Comparison of ENCODE assay signal across 1 cellular context in the genomic region with DNA sequence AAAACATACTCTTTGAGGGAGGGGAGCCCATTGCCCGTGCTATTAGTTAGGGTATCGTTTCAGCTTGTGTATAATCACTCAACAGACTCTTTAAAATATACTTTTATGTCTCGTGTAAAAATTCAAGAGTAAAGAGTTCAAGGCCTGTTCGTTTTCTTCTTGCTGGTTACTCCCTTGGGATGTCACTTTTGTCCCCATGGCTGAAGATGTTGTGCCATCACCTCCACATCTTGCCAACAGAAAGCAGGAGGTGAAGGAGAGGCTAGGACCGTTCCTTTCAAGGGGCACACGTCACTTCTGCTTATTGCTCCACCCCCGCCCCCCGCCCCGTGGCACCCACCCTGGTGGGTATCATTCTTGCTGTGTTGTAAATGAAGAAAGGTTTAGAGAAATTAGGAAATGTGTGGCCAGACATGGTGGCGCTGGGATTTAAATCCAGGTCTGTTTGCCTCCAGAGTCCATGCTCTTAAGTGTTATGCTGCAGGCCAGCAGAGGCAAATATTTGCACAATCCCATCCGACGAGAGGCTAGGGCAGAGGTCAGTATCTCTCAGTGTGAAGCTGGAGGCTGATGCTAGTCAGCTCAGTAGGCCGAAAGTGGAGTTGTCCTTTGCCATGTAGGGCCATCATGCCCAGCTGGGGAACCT.
TF ChIP-seq lines count a peak whose summit lies in the region.

No MANE protein-coding gene starts in this region.

TF ChIP-seq in HepG2, 621 proteins besides CTCF, POLR2A, EP300 and RAD21 (continued from another document and continues in another):
- TF ChIP-seq MED8 (CRISPR knock-in tag; IDR thresholded peaks at IDR 0.05; ENCODE audit: insufficient replicate concordance), result no peak
- TF ChIP-seq, protein P1, sequence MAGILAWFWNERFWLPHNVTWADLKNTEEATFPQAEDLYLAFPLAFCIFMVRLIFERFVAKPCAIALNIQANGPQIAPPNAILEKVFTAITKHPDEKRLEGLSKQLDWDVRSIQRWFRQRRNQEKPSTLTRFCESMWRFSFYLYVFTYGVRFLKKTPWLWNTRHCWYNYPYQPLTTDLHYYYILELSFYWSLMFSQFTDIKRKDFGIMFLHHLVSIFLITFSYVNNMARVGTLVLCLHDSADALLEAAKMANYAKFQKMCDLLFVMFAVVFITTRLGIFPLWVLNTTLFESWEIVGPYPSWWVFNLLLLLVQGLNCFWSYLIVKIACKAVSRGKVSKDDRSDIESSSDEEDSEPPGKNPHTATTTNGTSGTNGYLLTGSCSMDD (CRISPR knock-in tag; IDR thresholded peaks at IDR 0.05), result no peak
- TF ChIP-seq YY1 (IDR thresholded peaks at IDR 0.05; ENCODE audit: insufficient read depth, insufficient replicate concordance, low read depth, low read length), result peak; percentile 29
- TF ChIP-seq, protein P2, sequence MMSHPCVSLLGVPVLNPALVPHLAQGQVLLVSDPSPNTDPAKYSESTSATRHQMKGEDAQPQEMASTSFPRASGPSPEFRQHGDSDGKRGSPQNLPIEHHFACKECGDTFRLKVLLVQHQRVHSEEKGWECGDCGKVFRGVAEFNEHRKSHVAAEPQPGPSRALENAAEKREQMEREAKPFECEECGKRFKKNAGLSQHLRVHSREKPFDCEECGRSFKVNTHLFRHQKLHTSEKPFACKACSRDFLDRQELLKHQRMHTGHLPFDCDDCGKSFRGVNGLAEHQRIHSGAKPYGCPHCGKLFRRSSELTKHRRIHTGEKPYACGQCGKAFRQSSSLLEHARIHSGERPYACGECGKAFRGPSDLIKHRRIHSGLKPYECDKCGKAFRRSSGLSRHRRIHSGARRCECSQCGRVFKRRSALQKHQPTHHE (CRISPR knock-in tag; IDR thresholded peaks at IDR 0.05; ENCODE audit: borderline replicate concordance), result no peak
- no peak for TF ChIP-seq LRRFIP1 (CRISPR knock-in tag; conservative IDR thresholded peaks at IDR 0.05)
- no peak for TF ChIP-seq RORA (CRISPR knock-in tag; IDR thresholded peaks at IDR 0.05)
- no peak for TF ChIP-seq ZNF180 (CRISPR knock-in tag; IDR thresholded peaks at IDR 0.05; ENCODE audit: borderline replicate concordance, low read depth)
- TF ChIP-seq SMYD3 (CRISPR knock-in tag; IDR thresholded peaks at IDR 0.05), result 0 out of 2 replicates have a peak, but pooled peaks have one; percentile 20
- no peak for TF ChIP-seq ZNF496 (CRISPR knock-in tag; IDR thresholded peaks at IDR 0.05; ENCODE audit: insufficient replicate concordance)
- peak; percentile 87 for TF ChIP-seq CEBPG (CRISPR knock-in tag; IDR thresholded peaks at IDR 0.05)
- no peak for TF ChIP-seq SUZ12 (IDR thresholded peaks at IDR 0.05; ENCODE audit: low read depth, low read length)
- TF ChIP-seq, protein P3, sequence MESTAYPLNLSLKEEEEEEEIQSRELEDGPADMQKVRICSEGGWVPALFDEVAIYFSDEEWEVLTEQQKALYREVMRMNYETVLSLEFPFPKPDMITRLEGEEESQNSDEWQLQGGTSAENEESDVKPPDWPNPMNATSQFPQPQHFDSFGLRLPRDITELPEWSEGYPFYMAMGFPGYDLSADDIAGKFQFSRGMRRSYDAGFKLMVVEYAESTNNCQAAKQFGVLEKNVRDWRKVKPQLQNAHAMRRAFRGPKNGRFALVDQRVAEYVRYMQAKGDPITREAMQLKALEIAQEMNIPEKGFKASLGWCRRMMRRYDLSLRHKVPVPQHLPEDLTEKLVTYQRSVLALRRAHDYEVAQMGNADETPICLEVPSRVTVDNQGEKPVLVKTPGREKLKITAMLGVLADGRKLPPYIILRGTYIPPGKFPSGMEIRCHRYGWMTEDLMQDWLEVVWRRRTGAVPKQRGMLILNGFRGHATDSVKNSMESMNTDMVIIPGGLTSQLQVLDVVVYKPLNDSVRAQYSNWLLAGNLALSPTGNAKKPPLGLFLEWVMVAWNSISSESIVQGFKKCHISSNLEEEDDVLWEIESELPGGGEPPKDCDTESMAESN (CRISPR knock-in tag; conservative IDR thresholded peaks at IDR 0.05), result 0 out of 2 replicates have a peak, but pooled peaks have one; percentile 38
- TF ChIP-seq, protein P4, sequence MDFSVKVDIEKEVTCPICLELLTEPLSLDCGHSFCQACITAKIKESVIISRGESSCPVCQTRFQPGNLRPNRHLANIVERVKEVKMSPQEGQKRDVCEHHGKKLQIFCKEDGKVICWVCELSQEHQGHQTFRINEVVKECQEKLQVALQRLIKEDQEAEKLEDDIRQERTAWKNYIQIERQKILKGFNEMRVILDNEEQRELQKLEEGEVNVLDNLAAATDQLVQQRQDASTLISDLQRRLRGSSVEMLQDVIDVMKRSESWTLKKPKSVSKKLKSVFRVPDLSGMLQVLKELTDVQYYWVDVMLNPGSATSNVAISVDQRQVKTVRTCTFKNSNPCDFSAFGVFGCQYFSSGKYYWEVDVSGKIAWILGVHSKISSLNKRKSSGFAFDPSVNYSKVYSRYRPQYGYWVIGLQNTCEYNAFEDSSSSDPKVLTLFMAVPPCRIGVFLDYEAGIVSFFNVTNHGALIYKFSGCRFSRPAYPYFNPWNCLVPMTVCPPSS (IDR thresholded peaks at IDR 0.05), result no peak
- TF ChIP-seq ZKSCAN1 (IDR thresholded peaks at IDR 0.05; ENCODE audit: low read length), result no peak
- TF ChIP-seq NFAT5 (CRISPR knock-in tag; IDR thresholded peaks at IDR 0.05), result no peak
- TF ChIP-seq, protein P5, sequence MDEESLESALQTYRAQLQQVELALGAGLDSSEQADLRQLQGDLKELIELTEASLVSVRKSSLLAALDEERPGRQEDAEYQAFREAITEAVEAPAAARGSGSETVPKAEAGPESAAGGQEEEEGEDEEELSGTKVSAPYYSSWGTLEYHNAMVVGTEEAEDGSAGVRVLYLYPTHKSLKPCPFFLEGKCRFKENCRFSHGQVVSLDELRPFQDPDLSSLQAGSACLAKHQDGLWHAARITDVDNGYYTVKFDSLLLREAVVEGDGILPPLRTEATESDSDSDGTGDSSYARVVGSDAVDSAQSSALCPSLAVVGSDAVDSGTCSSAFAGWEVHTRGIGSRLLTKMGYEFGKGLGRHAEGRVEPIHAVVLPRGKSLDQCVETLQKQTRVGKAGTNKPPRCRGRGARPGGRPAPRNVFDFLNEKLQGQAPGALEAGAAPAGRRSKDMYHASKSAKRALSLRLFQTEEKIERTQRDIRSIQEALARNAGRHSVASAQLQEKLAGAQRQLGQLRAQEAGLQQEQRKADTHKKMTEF (CRISPR knock-in tag; IDR thresholded peaks at IDR 0.05), result peak; percentile 30; the same call in 1 of the 2 replicates
- no peak; the same call in 1 of the 2 replicates for TF ChIP-seq ZNF232 (CRISPR knock-in tag; IDR thresholded peaks at IDR 0.05; ENCODE audit: borderline replicate concordance)
- TF ChIP-seq PRMT3 (CRISPR knock-in tag; IDR thresholded peaks at IDR 0.05; ENCODE audit: borderline replicate concordance, low read depth), result no peak; the same call in 1 of the 2 replicates
- TF ChIP-seq, protein P6, sequence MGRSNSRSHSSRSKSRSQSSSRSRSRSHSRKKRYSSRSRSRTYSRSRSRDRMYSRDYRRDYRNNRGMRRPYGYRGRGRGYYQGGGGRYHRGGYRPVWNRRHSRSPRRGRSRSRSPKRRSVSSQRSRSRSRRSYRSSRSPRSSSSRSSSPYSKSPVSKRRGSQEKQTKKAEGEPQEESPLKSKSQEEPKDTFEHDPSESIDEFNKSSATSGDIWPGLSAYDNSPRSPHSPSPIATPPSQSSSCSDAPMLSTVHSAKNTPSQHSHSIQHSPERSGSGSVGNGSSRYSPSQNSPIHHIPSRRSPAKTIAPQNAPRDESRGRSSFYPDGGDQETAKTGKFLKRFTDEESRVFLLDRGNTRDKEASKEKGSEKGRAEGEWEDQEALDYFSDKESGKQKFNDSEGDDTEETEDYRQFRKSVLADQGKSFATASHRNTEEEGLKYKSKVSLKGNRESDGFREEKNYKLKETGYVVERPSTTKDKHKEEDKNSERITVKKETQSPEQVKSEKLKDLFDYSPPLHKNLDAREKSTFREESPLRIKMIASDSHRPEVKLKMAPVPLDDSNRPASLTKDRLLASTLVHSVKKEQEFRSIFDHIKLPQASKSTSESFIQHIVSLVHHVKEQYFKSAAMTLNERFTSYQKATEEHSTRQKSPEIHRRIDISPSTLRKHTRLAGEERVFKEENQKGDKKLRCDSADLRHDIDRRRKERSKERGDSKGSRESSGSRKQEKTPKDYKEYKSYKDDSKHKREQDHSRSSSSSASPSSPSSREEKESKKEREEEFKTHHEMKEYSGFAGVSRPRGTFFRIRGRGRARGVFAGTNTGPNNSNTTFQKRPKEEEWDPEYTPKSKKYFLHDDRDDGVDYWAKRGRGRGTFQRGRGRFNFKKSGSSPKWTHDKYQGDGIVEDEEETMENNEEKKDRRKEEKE (IDR thresholded peaks at IDR 0.05), result no peak
- TF ChIP-seq ZNF772 (CRISPR knock-in tag; IDR thresholded peaks at IDR 0.05), result peak; percentile 60; the same call in 1 of the 2 replicates
- TF ChIP-seq MEIS2 (CRISPR knock-in tag; IDR thresholded peaks at IDR 0.05), result peak; percentile 77
- no peak; the same call in 1 of the 2 replicates for TF ChIP-seq CCDC6 (CRISPR knock-in tag; IDR thresholded peaks at IDR 0.05)
- TF ChIP-seq, protein P7, sequence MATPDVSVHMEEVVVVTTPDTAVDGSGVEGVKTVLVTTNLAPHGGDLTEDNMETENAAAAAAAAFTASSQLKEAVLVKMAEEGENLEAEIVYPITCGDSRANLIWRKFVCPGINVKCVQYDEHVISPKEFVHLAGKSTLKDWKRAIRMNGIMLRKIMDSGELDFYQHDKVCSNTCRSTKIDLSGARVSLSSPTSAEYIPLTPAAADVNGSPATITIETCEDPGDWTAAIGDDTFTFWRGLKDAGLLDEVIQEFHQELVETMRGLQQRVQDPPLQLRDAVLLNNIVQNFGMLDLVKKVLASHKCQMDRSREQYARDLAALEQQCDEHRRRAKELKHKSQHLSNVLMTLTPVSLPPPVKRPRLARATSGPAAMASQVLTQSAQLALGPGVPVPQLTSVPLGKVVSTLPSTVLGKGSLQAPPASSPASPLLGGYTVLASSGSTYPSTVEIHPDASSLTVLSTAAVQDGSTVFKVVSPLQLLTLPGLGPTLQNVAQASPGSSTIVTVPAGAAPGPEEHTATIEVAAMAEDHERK (CRISPR knock-in tag; IDR thresholded peaks at IDR 0.05; ENCODE audit: low read depth), result no peak
- TF ChIP-seq NFE2 (CRISPR knock-in tag; IDR thresholded peaks at IDR 0.05), result no peak
- peak; percentile 39; the same call in 1 of the 2 replicates for TF ChIP-seq ZNF12 (CRISPR knock-in tag; IDR thresholded peaks at IDR 0.05)
- TF ChIP-seq LCORL (IDR thresholded peaks at IDR 0.05), result no peak
- TF ChIP-seq LCORL (CRISPR knock-in tag; IDR thresholded peaks at IDR 0.05), result peak; percentile 74
- TF ChIP-seq MED13 (CRISPR knock-in tag; IDR thresholded peaks at IDR 0.05), result 0 out of 2 replicates have a peak, but pooled peaks have one; percentile 51
- no peak for TF ChIP-seq ZNF850 (CRISPR knock-in tag; conservative IDR thresholded peaks at IDR 0.05)
